ENCODE assay signal across 8 cellular contexts in the genomic region with DNA sequence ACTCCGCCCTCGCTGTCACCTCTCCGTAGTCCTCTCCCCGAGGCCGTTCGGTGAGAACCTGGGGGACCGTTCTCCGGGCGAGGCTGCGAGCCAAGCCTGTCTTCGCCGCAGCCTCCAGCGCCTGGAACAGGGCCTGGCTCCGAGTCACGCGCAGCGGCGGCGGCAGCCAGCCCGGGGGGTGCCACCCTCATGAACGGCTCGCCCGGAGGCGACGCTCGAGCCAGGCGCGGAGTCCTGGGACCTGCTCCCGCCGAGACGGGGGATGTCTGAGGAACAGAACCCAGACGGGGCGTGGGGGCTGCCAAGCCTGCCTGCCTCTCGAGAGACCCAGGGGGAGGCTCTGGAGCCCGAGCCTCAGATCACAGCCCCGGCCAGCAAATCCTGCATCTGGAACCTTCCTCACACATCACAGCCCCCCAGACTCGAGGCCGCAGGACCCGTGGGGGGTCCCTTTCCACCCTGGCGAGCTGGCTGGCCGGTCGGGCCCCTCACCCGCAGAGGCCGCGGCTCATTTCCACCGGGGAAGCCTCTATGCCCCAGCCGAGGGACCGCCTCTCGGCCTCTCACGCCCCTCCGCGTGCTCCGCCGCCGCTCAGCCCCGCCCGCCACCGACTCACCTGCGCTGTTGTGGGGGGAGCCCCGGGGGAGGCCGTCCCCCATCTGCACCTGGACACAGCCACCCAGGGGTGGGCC.
DNase-seq lines count a peak whose midpoint lies in the region; ATAC-seq lines count a peak whose summit lies in the region.

No MANE protein-coding gene starts in this region.

- H3K4me3 Mint-ChIP-seq in effector memory CD8-positive, alpha-beta T cell = peak overlapping the region; percentile 29 to 50

- peak in 10 of 14 donors; percentile 24 to 61 (median 40) for DNase-seq in C1 segment of cervical spinal cord (lab: John Stamatoyannopoulos, UW)
- no peak for DNase-seq in SK-N-MC (ENCODE audit: low read depth, low spot score)
- DNase-seq in effector memory CD8-positive, alpha-beta T cell = peak in 2 of 3 experiments; percentile 21 to 29
- no peak for DNase-seq in cortex of kidney (lab: John Stamatoyannopoulos, UW)
- DNase-seq in NCI-H2196 (lab: John Stamatoyannopoulos, UW; ENCODE audit: unreplicated experiment) = no peak

- no peak overlapping the region for H3K27ac Mint-ChIP-seq in effector memory CD8-positive, alpha-beta T cell

- H3K27ac ChIP-seq in SK-N-MC = no peak overlapping the region
- H3K27ac ChIP-seq in muscle layer of colon (ENCODE audit: low read depth, low read length) = no peak overlapping the region

- no peaks in the 10 kb centered on the region for H3K9me3 Mint-ChIP-seq in effector memory CD8-positive, alpha-beta T cell

- H3K36me3 ChIP-seq in SK-N-MC (ENCODE audit: insufficient read depth, low read length) = no peaks in the 10 kb centered on the region; the same call in 1 of the 2 replicates
- no peaks in the 10 kb centered on the region for H3K36me3 ChIP-seq in muscle layer of colon (ENCODE audit: insufficient read depth, low read length)

- H3K9ac ChIP-seq in SK-N-MC (ENCODE audit: insufficient read length) (no peak overlapping the region), muscle layer of colon (ENCODE audit: low read length) (no peak overlapping the region)

- ATAC-seq in effector memory CD8-positive, alpha-beta T cell (replicated peaks) = peak; percentile 46
- ATAC-seq in GM21515 (IDR thresholded peaks at IDR 0.05; ENCODE audit: unreplicated experiment) (no peak), HG03354 (IDR thresholded peaks at IDR 0.05; ENCODE audit: poor library complexity, severe bottlenecking, unreplicated experiment) (no peak)

- H3K27me3 Mint-ChIP-seq in effector memory CD8-positive, alpha-beta T cell = peaks cover 31 to 35% of the 10 kb centered on the region in 2 donors

- H3K4me3 ChIP-seq in SK-N-MC = peak overlapping the region; percentile 73
- H3K4me3 ChIP-seq in muscle layer of colon (ENCODE audit: low read depth in 1 of 2, low read length in 2 of 2) = peak overlapping the region; percentile 35 to 38

- H3K4me1 Mint-ChIP-seq in effector memory CD8-positive, alpha-beta T cell (ENCODE audit: low read depth in 2 of 2) = peaks cover 17 to 31% of the 10 kb centered on the region in 2 donors

- peaks cover 34 to 58% of the 10 kb centered on the region in 2 donors for H3K27me3 ChIP-seq in muscle layer of colon (ENCODE audit: control insufficient read depth in 1 of 2, insufficient read depth in 2 of 2, low read length in 2 of 2)

- peaks cover 20% of the 10 kb centered on the region for H3K36me3 Mint-ChIP-seq in effector memory CD8-positive, alpha-beta T cell (ENCODE audit: insufficient read depth)

- peaks cover 8% of the 10 kb centered on the region for H3K4me1 ChIP-seq in muscle layer of colon (ENCODE audit: insufficient read depth, low read length)

- H3K9me3 ChIP-seq in SK-N-MC (ENCODE audit: low read depth, low read length) = no peaks in the 10 kb centered on the region
- no peaks in the 10 kb centered on the region for H3K9me3 ChIP-seq in muscle layer of colon (ENCODE audit: low read length)

Comparison
In these comparisons a context has a peak if more than half of its experiments do, and no peak if none do; other contexts are left out.
1. DNase-seq: peak in C1 segment of cervical spinal cord (10 of 14) and effector memory CD8-positive, alpha-beta T cell (2 of 3); none in SK-N-MC (single experiment), cortex of kidney (single experiment) and NCI-H2196 (single experiment).